ENCODE assay signal across 12 cellular contexts in the genomic region with DNA sequence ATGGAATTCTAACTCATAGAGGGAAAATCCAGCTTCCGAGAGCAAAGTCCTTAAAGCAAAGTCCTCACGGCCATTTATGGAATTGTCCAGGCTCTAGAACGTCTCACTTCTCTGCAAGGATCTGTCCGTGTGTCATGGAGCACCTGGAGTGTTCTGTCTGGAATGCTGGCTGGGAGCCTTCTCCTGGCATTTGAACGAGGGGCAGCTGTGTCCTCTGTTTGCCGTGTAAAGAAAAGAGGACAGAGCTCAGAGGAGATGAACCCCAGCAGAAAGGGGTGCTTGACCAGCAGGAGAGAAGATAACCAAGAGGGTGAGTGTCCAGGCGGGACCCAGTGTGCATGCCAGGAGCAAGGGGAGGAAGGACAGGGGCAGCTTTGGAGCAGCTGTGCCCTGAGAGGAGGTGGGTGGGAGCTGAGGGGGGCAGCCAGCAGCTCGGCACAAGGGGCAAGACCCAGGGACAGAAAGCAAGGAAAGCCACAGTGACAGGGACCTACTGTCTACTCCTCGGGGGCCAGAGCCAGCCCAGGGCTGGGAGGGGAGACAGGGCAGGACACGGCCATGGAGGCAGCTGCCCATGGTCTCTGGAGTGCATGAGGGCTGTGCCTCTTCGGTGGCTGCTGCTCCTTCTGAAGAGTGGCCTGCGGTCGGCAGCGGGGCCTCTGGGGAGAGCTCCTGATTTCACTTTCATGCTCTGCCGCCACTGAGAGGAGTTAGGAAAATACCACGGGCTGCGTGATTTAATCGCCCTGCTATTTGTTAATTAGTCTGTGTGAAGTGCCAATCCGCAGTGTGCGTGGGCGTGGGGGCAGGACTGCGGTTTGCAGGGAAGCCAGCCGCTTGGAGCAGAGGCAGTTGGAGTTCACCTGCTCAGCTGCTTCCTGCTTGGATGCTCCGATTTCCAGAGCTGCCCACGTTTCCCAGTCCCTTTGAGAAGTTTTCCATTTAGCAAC.
DNase-seq lines count a peak whose midpoint lies in the region; ATAC-seq, FAIRE-seq and TF ChIP-seq lines count a peak whose summit lies in the region.
"Had no signal": no experiment of that assay in that cellular context is flagged by ENCODE, and none has a peak within 500 bp of the region (broad histone marks: within the 10 kb centered on the region; RNA-seq: fewer than 3 reads in every experiment).

No MANE protein-coding gene starts in this region.

- H3K4me3 ChIP-seq in HepG2 (replicated peaks in 1 of 3; ENCODE audit: insufficient read depth in 1 of 3, low read depth in 2 of 3, low read length in 3 of 3) (peak overlapping the region; percentile 72 to 84 (median 78)), upper lobe of left lung (peak overlapping the region in 2 of 4 donors; percentile 12 to 17)
- H3K4me3 ChIP-seq: adrenal gland had no signal

- no peaks in the 10 kb centered on the region; the same call in 1 of the 2 replicates for H4K20me1 ChIP-seq in HepG2 (ENCODE audit: insufficient read depth, low read length)

- H3K4me1 Mint-ChIP-seq in HFFc6 (ENCODE audit: low read depth) = no peaks in the 10 kb centered on the region; the same call in 1 of the 2 replicates

- TF ChIP-seq CTCF in HepG2 (CRISPR knock-in tag; IDR thresholded peaks at IDR 0.05) (no peak), upper lobe of left lung (IDR thresholded peaks at IDR 0.05) (no peak), HFFc6 (IDR thresholded peaks at IDR 0.05) (no peak)

- no peaks in the 10 kb centered on the region for H3K79me2 ChIP-seq in HepG2 (ENCODE audit: insufficient read depth, low read length)

- H3K27ac Mint-ChIP-seq in HFFc6 = no peak overlapping the region

- no peak for TF ChIP-seq RAD21 in HepG2 (CRISPR knock-in tag; IDR thresholded peaks at IDR 0.05)

- ATAC-seq in HepG2 = peak; percentile 79
- peak; percentile 21 to 35 for ATAC-seq in upper lobe of left lung (ENCODE audit: low FRiP score in 2 of 2)
- ATAC-seq in GM21528 (IDR thresholded peaks at IDR 0.05; ENCODE audit: low FRiP score, unreplicated experiment) = no peak

- POLR2A ChIA-PET in HepG2 (lab: Yijun Ruan, JAX) = interaction anchor here (0.5 to 6.1 kb wide), 12 partner anchors 8 to 652 kb away, joined by 3 to 121 read pairs (median 3); a partner anchor contains a TSS

- peak overlapping the region; percentile 86 for H3K9ac ChIP-seq in HepG2 (ENCODE audit: insufficient read depth, low read depth, low read length)

- FAIRE-seq in HepG2 (lab: Jason Lieb, UNC) = peak; percentile 36

- no peaks in the 10 kb centered on the region for H3K9me3 ChIP-seq in HepG2 (ENCODE audit: low read length)
- H3K9me3 ChIP-seq in upper lobe of left lung = no peaks in the 10 kb centered on the region
- H3K9me3 ChIP-seq: adrenal gland had no signal

- TF ChIP-seq EP300 in HepG2 (IDR thresholded peaks at IDR 0.05; ENCODE audit: low read depth in 2 of 2, low read length in 2 of 2) (0 out of 4 replicates have a peak, but pooled peaks of 1 of the 2 experiments have one; percentile 25), HepG2 (CRISPR knock-in tag; IDR thresholded peaks at IDR 0.05; ENCODE audit: borderline replicate concordance) (0 out of 2 replicates have a peak, but pooled peaks have one; percentile 39), upper lobe of left lung (IDR thresholded peaks at IDR 0.05) (peak in 1 of 4 donors; percentile 18)

- no TSS peak for BruUV-seq in HepG2 (replicated peaks; lab: Mats Ljungman, UMichigan)

- CTCF ChIA-PET in HepG2 (lab: Yijun Ruan, JAX; ENCODE audit: low intra/inter-chr PET ratio, low total read pairs) = no interaction called here

- peak; percentile 17 for DNase-seq in activated naive CD4-positive, alpha-beta T cell treated with Interleukin-2 at 50 U/mL for 16 hours
- DNase-seq in activated naive CD4-positive, alpha-beta T cell treated with anti-CD3 and anti-CD28 coated beads, Interleukin-2, amount 50 U/mL, for 16 hours = no peak
- DNase-seq in activated T-cell treated with anti-CD3 and anti-CD28 coated beads, Interleukin-2, amount 50 U/mL, for 48 hours = peak; percentile 46 to 55
- DNase-seq in HepG2 (ENCODE audit: low spot score) (peak; percentile 61), upper lobe of left lung (peak; percentile 45 to 73), HFFc6 (no peak), 8988T (no peak)
- DNase-seq: COR-L47, NCI-H69 had no signal

- in situ Hi-C loops in HepG2 (cut with HindIII; ENCODE audit: extremely low pct_ligation_motif_present, low pct_unique_long_range_greater_than_20kb) = loop anchor here (10.0 kb wide), 1 partner anchor 147 kb away; a partner anchor contains a TSS

- H3K9me3 Mint-ChIP-seq in HFFc6 = peaks cover 36% of the 10 kb centered on the region
- H3K9me3 Mint-ChIP-seq: stimulated activated naive CD8-positive, alpha-beta T cell treated with anti-CD3 and anti-CD28 coated beads, Interleukin-15, Interleukin-2, amounts not matched to agents 100 ng/mL and 50 ng/mL, for 24 hours had no signal

- peaks cover 4% of the 10 kb centered on the region; the same call in 1 of the 2 replicates for H3K36me3 Mint-ChIP-seq in HFFc6 (ENCODE audit: low read depth)

- no peak overlapping the region for H2AFZ ChIP-seq in HepG2 (ENCODE audit: low read length)

- peak overlapping the region; percentile 95 for H3K4me2 ChIP-seq in HepG2 (ENCODE audit: low read depth, low read length)

- H3K27me3 Mint-ChIP-seq in HFFc6 (ENCODE audit: insufficient read depth) = peaks cover 3% of the 10 kb centered on the region; the same call in 1 of the 2 replicates

- peak overlapping the region; percentile 66 for H3K27ac ChIP-seq in HepG2 (ENCODE audit: extremely low read length, insufficient read depth, low read length)
- H3K27ac ChIP-seq in upper lobe of left lung = peak overlapping the region in 2 of 4 donors; percentile 42 to 53
- H3K27ac ChIP-seq: adrenal gland had no signal

- H3K36me3 ChIP-seq in HepG2 (replicated peaks in 1 of 2; ENCODE audit: control insufficient read depth in 1 of 2, insufficient read depth in 2 of 2, low read length in 2 of 2) (peaks cover 1 to 4% of the 10 kb centered on the region in 2 experiments; a peak in 2 of 5 replicates), upper lobe of left lung (no peaks in the 10 kb centered on the region)
- H3K36me3 ChIP-seq: adrenal gland had no signal

- H3K4me1 ChIP-seq in HepG2 (ENCODE audit: insufficient read depth, low read length) = peaks cover 45% of the 10 kb centered on the region
- peaks cover 0 to 3% (median 0%) of the 10 kb centered on the region in 4 donors for H3K4me1 ChIP-seq in upper lobe of left lung
- H3K4me1 ChIP-seq: adrenal gland had no signal

- H3K27me3 ChIP-seq in HepG2 (ENCODE audit: control insufficient read depth in 1 of 2, insufficient read depth in 2 of 2, low read length in 2 of 2) = no peaks in the 10 kb centered on the region; a peak in 1 of 5 replicates
- no peaks in the 10 kb centered on the region for H3K27me3 ChIP-seq in upper lobe of left lung
- H3K27me3 ChIP-seq: adrenal gland had no signal

- TF ChIP-seq POLR2A in HepG2 (IDR thresholded peaks at IDR 0.05; ENCODE audit: insufficient read depth in 1 of 2, low read depth in 2 of 2, low read length in 2 of 2) (peak; percentile 50 to 65; a peak in 3 of 4 replicates), upper lobe of left lung (IDR thresholded peaks at IDR 0.05) (no peak)

- intact Hi-C loops in HepG2 (cut with micrococcal nuclease; ENCODE audit: unreplicated experiment) = no loop called here

- no peak overlapping the region for H3K4me3 Mint-ChIP-seq in HFFc6
- H3K4me3 Mint-ChIP-seq: stimulated activated naive CD8-positive, alpha-beta T cell treated with anti-CD3 and anti-CD28 coated beads, Interleukin-15, Interleukin-2, amounts not matched to agents 100 ng/mL and 50 ng/mL, for 24 hours had no signal

- 2% methylated on average over 8 of the region's 25 CpGs for WGBS in HepG2 (ENCODE audit: low lambda C conversion rate)
- 55 to 60% methylated on average over 12 to 25 of the region's 25 CpGs for WGBS in upper lobe of left lung, 2 donors

TF ChIP-seq in HepG2, 621 proteins besides CTCF, POLR2A, EP300 and RAD21 (continues in another document):
- TF ChIP-seq POLR2G (IDR thresholded peaks at IDR 0.05; ENCODE audit: low read depth, low read length) = peak; percentile 53
- TF ChIP-seq, protein P1, sequence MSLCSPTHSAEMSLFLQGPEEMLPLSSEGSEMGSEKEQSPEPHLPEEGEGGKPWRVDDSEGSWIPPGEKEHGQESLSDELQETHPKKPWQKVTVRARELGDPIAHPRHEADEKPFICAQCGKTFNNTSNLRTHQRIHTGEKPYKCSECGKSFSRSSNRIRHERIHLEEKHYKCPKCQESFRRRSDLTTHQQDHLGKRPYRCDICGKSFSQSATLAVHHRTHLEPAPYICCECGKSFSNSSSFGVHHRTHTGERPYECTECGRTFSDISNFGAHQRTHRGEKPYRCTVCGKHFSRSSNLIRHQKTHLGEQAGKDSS (CRISPR knock-in tag; IDR thresholded peaks at IDR 0.05; ENCODE audit: borderline replicate concordance, low read depth) = 0 out of 2 replicates have a peak, but pooled peaks have one; percentile 33
- no peak; the same call in 1 of the 2 replicates for TF ChIP-seq NRL (CRISPR knock-in tag; IDR thresholded peaks at IDR 0.05; ENCODE audit: borderline replicate concordance)
- no peak for TF ChIP-seq ZNF567 (CRISPR knock-in tag; IDR thresholded peaks at IDR 0.05; ENCODE audit: borderline replicate concordance)
- no peak for TF ChIP-seq MIER2 (CRISPR knock-in tag; IDR thresholded peaks at IDR 0.05)
- TF ChIP-seq ZFYVE20 (CRISPR knock-in tag; IDR thresholded peaks at IDR 0.05; ENCODE audit: borderline replicate concordance, low read depth) = no peak
- TF ChIP-seq, protein P2, sequence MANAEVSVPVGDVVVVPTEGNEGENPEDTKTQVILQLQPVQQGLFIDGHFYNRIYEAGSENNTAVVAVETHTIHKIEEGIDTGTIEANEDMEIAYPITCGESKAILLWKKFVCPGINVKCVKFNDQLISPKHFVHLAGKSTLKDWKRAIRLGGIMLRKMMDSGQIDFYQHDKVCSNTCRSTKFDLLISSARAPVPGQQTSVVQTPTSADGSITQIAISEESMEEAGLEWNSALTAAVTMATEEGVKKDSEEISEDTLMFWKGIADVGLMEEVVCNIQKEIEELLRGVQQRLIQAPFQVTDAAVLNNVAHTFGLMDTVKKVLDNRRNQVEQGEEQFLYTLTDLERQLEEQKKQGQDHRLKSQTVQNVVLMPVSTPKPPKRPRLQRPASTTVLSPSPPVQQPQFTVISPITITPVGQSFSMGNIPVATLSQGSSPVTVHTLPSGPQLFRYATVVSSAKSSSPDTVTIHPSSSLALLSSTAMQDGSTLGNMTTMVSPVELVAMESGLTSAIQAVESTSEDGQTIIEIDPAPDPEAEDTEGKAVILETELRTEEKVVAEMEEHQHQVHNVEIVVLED (CRISPR knock-in tag; IDR thresholded peaks at IDR 0.05; ENCODE audit: borderline replicate concordance) = no peak
- TF ChIP-seq KLF12 (CRISPR knock-in tag; IDR thresholded peaks at IDR 0.05; ENCODE audit: borderline replicate concordance) = 0 out of 2 replicates have a peak, but pooled peaks have one; percentile 35
- no peak for TF ChIP-seq ZFP37 (CRISPR knock-in tag; IDR thresholded peaks at IDR 0.05; ENCODE audit: borderline replicate concordance)
- no peak for TF ChIP-seq ZNF777 (CRISPR knock-in tag; IDR thresholded peaks at IDR 0.05)
- peak; percentile 21 for TF ChIP-seq ASH2L (IDR thresholded peaks at IDR 0.05; ENCODE audit: insufficient read length, low read depth, low read length)
- 0 out of 2 replicates have a peak, but pooled peaks have one; percentile 9 for TF ChIP-seq ZNF607 (CRISPR knock-in tag; IDR thresholded peaks at IDR 0.05; ENCODE audit: borderline replicate concordance)

Comparison
In these comparisons a context has a peak if more than half of its experiments do, and no peak if none do; other contexts are left out.
1. DNase-seq: peak in activated naive CD4-positive, alpha-beta T cell treated with Interleukin-2 at 50 U/mL for 16 hours (single experiment), activated T-cell treated with anti-CD3 and anti-CD28 coated beads, Interleukin-2, amount 50 U/mL, for 48 hours (2 of 2), HepG2 (single experiment) and upper lobe of left lung (2 of 2); none in activated naive CD4-positive, alpha-beta T cell treated with anti-CD3 and anti-CD28 coated beads, Interleukin-2, amount 50 U/mL, for 16 hours (single experiment), HFFc6 (single experiment) and 8988T (single experiment).
2. POLR2A ChIP-seq: peak in HepG2 (2 of 2); none in upper lobe of left lung (0 of 4).